Comparison of ENCODE assay signal across 1 cellular context in the genomic region with DNA sequence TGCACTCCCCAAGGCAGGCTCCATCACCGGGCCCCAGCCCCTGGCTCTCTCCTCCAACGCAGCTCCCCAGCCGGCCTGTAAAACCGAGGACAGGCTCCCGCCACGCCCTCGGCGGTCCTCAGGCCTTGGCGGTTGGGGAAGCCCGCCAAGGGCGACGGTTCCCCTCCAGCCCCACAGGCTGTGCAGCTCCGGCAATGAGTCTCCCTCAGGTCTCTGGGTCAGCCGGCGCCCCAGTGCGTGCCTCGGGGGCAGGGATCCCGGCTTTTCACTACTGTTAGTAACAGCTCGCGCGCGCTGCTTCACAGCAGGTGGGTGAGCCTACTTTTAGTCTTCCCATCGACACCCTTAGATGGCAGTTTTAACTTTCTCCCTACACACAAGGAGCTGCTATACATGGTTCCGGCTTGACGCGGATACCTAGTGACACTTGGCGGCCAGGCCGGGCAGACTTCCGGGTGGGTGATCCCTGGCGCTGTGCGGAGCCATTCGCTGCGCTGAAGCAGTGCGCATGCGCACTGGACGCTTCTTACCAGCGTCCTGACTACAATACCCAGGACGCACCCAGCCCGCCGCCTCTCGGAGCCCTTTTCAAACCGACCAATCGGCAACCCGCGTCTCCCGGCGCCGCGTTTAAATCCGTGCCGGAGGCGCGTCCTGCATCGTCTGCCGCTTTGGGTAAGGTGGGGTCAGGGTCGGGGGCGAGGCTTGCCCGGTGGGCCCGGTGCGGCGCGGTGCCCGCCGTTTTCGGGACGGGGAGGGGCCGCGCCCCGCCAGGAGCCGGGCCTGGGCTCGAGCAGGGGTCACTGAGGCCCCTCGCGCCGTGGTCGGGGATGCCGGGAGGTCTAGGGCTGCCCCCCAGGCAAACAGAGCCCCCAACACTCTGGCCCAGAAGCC.
TF ChIP-seq lines count a peak whose summit lies in the region.

A gene with protein sequence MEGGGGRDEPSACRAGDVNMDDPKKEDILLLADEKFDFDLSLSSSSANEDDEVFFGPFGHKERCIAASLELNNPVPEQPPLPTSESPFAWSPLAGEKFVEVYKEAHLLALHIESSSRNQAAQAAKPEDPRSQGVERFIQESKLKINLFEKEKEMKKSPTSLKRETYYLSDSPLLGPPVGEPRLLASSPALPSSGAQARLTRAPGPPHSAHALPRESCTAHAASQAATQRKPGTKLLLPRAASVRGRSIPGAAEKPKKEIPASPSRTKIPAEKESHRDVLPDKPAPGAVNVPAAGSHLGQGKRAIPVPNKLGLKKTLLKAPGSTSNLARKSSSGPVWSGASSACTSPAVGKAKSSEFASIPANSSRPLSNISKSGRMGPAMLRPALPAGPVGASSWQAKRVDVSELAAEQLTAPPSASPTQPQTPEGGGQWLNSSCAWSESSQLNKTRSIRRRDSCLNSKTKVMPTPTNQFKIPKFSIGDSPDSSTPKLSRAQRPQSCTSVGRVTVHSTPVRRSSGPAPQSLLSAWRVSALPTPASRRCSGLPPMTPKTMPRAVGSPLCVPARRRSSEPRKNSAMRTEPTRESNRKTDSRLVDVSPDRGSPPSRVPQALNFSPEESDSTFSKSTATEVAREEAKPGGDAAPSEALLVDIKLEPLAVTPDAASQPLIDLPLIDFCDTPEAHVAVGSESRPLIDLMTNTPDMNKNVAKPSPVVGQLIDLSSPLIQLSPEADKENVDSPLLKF (plus strand): TSS at position 614 of the 894 bp plus-strand sequence. CDS start 531 bp downstream, outside the sequence.

TF ChIP-seq in HepG2, 621 proteins besides CTCF, POLR2A, EP300 and RAD21 (continued from another document and continues in another):
- no peak for TF ChIP-seq ZNF616 (CRISPR knock-in tag; IDR thresholded peaks at IDR 0.05; ENCODE audit: low read depth)
- TF ChIP-seq, protein P1, sequence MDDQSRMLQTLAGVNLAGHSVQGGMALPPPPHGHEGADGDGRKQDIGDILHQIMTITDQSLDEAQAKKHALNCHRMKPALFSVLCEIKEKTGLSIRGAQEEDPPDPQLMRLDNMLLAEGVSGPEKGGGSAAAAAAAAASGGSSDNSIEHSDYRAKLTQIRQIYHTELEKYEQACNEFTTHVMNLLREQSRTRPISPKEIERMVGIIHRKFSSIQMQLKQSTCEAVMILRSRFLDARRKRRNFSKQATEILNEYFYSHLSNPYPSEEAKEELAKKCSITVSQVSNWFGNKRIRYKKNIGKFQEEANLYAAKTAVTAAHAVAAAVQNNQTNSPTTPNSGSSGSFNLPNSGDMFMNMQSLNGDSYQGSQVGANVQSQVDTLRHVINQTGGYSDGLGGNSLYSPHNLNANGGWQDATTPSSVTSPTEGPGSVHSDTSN (CRISPR knock-in tag; IDR thresholded peaks at IDR 0.05; ENCODE audit: borderline replicate concordance): no peak
- TF ChIP-seq, protein P2, sequence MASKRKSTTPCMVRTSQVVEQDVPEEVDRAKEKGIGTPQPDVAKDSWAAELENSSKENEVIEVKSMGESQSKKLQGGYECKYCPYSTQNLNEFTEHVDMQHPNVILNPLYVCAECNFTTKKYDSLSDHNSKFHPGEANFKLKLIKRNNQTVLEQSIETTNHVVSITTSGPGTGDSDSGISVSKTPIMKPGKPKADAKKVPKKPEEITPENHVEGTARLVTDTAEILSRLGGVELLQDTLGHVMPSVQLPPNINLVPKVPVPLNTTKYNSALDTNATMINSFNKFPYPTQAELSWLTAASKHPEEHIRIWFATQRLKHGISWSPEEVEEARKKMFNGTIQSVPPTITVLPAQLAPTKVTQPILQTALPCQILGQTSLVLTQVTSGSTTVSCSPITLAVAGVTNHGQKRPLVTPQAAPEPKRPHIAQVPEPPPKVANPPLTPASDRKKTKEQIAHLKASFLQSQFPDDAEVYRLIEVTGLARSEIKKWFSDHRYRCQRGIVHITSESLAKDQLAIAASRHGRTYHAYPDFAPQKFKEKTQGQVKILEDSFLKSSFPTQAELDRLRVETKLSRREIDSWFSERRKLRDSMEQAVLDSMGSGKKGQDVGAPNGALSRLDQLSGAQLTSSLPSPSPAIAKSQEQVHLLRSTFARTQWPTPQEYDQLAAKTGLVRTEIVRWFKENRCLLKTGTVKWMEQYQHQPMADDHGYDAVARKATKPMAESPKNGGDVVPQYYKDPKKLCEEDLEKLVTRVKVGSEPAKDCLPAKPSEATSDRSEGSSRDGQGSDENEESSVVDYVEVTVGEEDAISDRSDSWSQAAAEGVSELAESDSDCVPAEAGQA (IDR thresholded peaks at IDR 0.05; ENCODE audit: low read depth): no peak
- TF ChIP-seq, protein P2 (CRISPR knock-in tag; IDR thresholded peaks at IDR 0.05; ENCODE audit: borderline replicate concordance): 0 out of 2 replicates have a peak, but pooled peaks have one; percentile 49
- TF ChIP-seq ZNF547 (CRISPR knock-in tag; IDR thresholded peaks at IDR 0.05): no peak; the same call in 1 of the 2 replicates
- TF ChIP-seq ZNF567 (CRISPR knock-in tag; IDR thresholded peaks at IDR 0.05; ENCODE audit: borderline replicate concordance): no peak
- no peak for TF ChIP-seq ZNF251 (CRISPR knock-in tag; IDR thresholded peaks at IDR 0.05)
- TF ChIP-seq MTF2 (CRISPR knock-in tag; IDR thresholded peaks at IDR 0.05; ENCODE audit: borderline replicate concordance): no peak
- TF ChIP-seq PAWR (CRISPR knock-in tag; IDR thresholded peaks at IDR 0.05; ENCODE audit: borderline replicate concordance): no peak
- TF ChIP-seq, protein P3, sequence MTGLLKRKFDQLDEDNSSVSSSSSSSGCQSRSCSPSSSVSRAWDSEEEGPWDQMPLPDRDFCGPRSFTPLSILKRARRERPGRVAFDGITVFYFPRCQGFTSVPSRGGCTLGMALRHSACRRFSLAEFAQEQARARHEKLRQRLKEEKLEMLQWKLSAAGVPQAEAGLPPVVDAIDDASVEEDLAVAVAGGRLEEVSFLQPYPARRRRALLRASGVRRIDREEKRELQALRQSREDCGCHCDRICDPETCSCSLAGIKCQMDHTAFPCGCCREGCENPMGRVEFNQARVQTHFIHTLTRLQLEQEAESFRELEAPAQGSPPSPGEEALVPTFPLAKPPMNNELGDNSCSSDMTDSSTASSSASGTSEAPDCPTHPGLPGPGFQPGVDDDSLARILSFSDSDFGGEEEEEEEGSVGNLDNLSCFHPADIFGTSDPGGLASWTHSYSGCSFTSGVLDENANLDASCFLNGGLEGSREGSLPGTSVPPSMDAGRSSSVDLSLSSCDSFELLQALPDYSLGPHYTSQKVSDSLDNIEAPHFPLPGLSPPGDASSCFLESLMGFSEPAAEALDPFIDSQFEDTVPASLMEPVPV (CRISPR knock-in tag; IDR thresholded peaks at IDR 0.05): peak; percentile 99
- 0 out of 2 replicates have a peak, but pooled peaks have one; percentile 39 for TF ChIP-seq ZBTB42 (CRISPR knock-in tag; IDR thresholded peaks at IDR 0.05)
- TF ChIP-seq PCBP2 (optimal IDR thresholded peaks at IDR 0.05; ENCODE audit: low read depth, low read length, poor library complexity, severe bottlenecking): no peak
- TF ChIP-seq ZNF577 (CRISPR knock-in tag; IDR thresholded peaks at IDR 0.05; ENCODE audit: borderline replicate concordance, low read depth): no peak
- TF ChIP-seq, protein P4, sequence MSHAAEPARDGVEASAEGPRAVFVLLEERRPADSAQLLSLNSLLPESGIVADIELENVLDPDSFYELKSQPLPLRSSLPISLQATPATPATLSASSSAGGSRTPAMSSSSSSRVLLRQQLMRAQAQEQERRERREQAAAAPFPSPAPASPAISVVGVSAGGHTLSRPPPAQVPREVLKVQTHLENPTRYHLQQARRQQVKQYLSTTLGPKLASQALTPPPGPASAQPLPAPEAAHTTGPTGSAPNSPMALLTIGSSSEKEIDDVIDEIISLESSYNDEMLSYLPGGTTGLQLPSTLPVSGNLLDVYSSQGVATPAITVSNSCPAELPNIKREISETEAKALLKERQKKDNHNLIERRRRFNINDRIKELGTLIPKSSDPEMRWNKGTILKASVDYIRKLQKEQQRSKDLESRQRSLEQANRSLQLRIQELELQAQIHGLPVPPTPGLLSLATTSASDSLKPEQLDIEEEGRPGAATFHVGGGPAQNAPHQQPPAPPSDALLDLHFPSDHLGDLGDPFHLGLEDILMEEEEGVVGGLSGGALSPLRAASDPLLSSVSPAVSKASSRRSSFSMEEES (CRISPR knock-in tag; IDR thresholded peaks at IDR 0.05): no peak
- no peak for TF ChIP-seq CBX2 (IDR thresholded peaks at IDR 0.05; ENCODE audit: low read depth, low read length)
- 0 out of 2 replicates have a peak, but pooled peaks have one; percentile 28 for TF ChIP-seq CBX2 (CRISPR knock-in tag; IDR thresholded peaks at IDR 0.05; ENCODE audit: low read depth)
- TF ChIP-seq, protein P5, sequence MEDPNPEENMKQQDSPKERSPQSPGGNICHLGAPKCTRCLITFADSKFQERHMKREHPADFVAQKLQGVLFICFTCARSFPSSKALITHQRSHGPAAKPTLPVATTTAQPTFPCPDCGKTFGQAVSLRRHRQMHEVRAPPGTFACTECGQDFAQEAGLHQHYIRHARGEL (CRISPR knock-in tag; IDR thresholded peaks at IDR 0.05): no peak
- TF ChIP-seq ZNF337 (CRISPR knock-in tag; IDR thresholded peaks at IDR 0.05; ENCODE audit: borderline replicate concordance, low read depth): no peak
- TF ChIP-seq ZSCAN12 (CRISPR knock-in tag; IDR thresholded peaks at IDR 0.05): 0 out of 2 replicates have a peak, but pooled peaks have one; percentile 35
- TF ChIP-seq, protein P6, sequence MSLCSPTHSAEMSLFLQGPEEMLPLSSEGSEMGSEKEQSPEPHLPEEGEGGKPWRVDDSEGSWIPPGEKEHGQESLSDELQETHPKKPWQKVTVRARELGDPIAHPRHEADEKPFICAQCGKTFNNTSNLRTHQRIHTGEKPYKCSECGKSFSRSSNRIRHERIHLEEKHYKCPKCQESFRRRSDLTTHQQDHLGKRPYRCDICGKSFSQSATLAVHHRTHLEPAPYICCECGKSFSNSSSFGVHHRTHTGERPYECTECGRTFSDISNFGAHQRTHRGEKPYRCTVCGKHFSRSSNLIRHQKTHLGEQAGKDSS (CRISPR knock-in tag; IDR thresholded peaks at IDR 0.05; ENCODE audit: borderline replicate concordance, low read depth): no peak; the same call in 1 of the 2 replicates
- TF ChIP-seq ZNF546 (CRISPR knock-in tag; conservative IDR thresholded peaks at IDR 0.05): 0 out of 2 replicates have a peak, but pooled peaks have one; percentile 32
- TF ChIP-seq NFYC (CRISPR knock-in tag; IDR thresholded peaks at IDR 0.05): peak; percentile 92
- TF ChIP-seq HNRNPLL (IDR thresholded peaks at IDR 0.05; ENCODE audit: low read depth, low read length, poor library complexity, severe bottlenecking): peak; percentile 84
- no peak for TF ChIP-seq HMGA1 (CRISPR knock-in tag; conservative IDR thresholded peaks at IDR 0.05)
- TF ChIP-seq ZNF12 (CRISPR knock-in tag; IDR thresholded peaks at IDR 0.05): no peak
- TF ChIP-seq ZKSCAN1 (IDR thresholded peaks at IDR 0.05; ENCODE audit: low read length): no peak
- TF ChIP-seq, protein P7, sequence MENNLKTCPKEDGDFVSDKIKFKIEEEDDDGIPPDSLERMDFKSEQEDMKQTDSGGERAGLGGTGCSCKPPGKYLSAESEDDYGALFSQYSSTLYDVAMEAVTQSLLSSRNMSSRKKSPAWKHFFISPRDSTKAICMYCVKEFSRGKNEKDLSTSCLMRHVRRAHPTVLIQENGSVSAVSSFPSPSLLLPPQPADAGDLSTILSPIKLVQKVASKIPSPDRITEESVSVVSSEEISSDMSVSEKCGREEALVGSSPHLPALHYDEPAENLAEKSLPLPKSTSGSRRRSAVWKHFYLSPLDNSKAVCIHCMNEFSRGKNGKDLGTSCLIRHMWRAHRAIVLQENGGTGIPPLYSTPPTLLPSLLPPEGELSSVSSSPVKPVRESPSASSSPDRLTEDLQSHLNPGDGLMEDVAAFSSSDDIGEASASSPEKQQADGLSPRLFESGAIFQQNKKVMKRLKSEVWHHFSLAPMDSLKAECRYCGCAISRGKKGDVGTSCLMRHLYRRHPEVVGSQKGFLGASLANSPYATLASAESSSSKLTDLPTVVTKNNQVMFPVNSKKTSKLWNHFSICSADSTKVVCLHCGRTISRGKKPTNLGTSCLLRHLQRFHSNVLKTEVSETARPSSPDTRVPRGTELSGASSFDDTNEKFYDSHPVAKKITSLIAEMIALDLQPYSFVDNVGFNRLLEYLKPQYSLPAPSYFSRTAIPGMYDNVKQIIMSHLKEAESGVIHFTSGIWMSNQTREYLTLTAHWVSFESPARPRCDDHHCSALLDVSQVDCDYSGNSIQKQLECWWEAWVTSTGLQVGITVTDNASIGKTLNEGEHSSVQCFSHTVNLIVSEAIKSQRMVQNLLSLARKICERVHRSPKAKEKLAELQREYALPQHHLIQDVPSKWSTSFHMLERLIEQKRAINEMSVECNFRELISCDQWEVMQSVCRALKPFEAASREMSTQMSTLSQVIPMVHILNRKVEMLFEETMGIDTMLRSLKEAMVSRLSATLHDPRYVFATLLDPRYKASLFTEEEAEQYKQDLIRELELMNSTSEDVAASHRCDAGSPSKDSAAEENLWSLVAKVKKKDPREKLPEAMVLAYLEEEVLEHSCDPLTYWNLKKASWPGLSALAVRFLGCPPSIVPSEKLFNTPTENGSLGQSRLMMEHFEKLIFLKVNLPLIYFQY (CRISPR knock-in tag; IDR thresholded peaks at IDR 0.05; ENCODE audit: borderline replicate concordance): no peak
- peak; percentile 54; the same call in 1 of the 2 replicates for TF ChIP-seq NRL (CRISPR knock-in tag; IDR thresholded peaks at IDR 0.05; ENCODE audit: borderline replicate concordance)
- no peak for TF ChIP-seq HOXD1 (CRISPR knock-in tag; IDR thresholded peaks at IDR 0.05)
- TF ChIP-seq, protein P8, sequence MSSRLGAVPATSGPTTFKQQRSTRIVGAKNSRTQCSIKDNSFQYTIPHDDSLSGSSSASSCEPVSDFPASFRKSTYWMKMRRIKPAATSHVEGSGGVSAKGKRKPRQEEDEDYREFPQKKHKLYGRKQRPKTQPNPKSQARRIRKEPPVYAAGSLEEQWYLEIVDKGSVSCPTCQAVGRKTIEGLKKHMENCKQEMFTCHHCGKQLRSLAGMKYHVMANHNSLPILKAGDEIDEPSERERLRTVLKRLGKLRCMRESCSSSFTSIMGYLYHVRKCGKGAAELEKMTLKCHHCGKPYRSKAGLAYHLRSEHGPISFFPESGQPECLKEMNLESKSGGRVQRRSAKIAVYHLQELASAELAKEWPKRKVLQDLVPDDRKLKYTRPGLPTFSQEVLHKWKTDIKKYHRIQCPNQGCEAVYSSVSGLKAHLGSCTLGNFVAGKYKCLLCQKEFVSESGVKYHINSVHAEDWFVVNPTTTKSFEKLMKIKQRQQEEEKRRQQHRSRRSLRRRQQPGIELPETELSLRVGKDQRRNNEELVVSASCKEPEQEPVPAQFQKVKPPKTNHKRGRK (CRISPR knock-in tag; IDR thresholded peaks at IDR 0.05): no peak
- peak; percentile 87; the same call in 1 of the 2 replicates for TF ChIP-seq ZNF160 (CRISPR knock-in tag; IDR thresholded peaks at IDR 0.05)
- TF ChIP-seq FOXJ3 (CRISPR knock-in tag; IDR thresholded peaks at IDR 0.05; ENCODE audit: borderline replicate concordance): no peak; the same call in 1 of the 2 replicates
